In genomic region chr14:50103558-50103957, GRCh38 we compare ENCODE assay signal across 26 cellular contexts. TPM values are rescaled to one million over a fixed set of nuclear protein-coding genes. Genes with fewer than 3 reads are reported as not detected.
DNase-seq lines count a peak whose midpoint lies in the region; ATAC-seq, FAIRE-seq and TF ChIP-seq lines count a peak whose summit lies in the region.
"Had no signal": no experiment of that assay in that cellular context is flagged by ENCODE, and none has a peak within 500 bp of the region (broad histone marks: within the 10 kb centered on the region; RNA-seq: fewer than 3 reads in every experiment).

No MANE protein-coding gene starts in this region.

- H3K27me3 ChIP-seq in HepG2 (ENCODE audit: control insufficient read depth in 1 of 2, insufficient read depth in 2 of 2, low read length in 2 of 2), result no peaks in the 10 kb centered on the region
- H3K27me3 ChIP-seq: gastrocnemius medialis, neutrophil, Peyer's patch, upper lobe of right lung had no signal

- WGBS in HepG2 (ENCODE audit: low lambda C conversion rate), result 91% methylated on average over 6 of the region's 6 CpGs

- no peak for ATAC-seq in activated T-cell treated with anti-CD3 and anti-CD28 coated beads, Interleukin-2, amount 50 U/mL, for 72 hours (replicated peaks in 1 of 2)
- ATAC-seq in activated CD8-positive, alpha-beta T cell treated with anti-CD3 and anti-CD28 coated beads, Interleukin-2, amount 10 ng/mL, durations not matched to agents 7 days and 5 days, result no peak
- ATAC-seq in stimulated activated naive B cell treated with anti-CD40 and anti-IgM and Interleukin-4, amounts not matched to agents 10 μg/mL and 1 μg/mL and 100 μg/mL, for 72 hours (replicated peaks), result no peak
- no peak for ATAC-seq in HepG2
- ATAC-seq: gastrocnemius medialis, GM23338, left colon, SK-N-SH treated with all-trans-retinoic acid at 6 μM for 48 hours, upper lobe of right lung had no signal

- H3K27me3 Mint-ChIP-seq in activated T-cell treated with anti-CD3 and anti-CD28 coated beads, Interleukin-2, amount 50 U/mL, for 72 hours (ENCODE audit: low read depth), result no peaks in the 10 kb centered on the region
- H3K27me3 Mint-ChIP-seq in activated CD8-positive, alpha-beta T cell treated with anti-CD3 and anti-CD28 coated beads, Interleukin-2, amount 10 ng/mL, durations not matched to agents 7 days and 5 days (ENCODE audit: low read depth), result no peaks in the 10 kb centered on the region
- H3K27me3 Mint-ChIP-seq in immature natural killer cell (ENCODE audit: low read depth in 3 of 3), result no peaks in the 10 kb centered on the region
- no peaks in the 10 kb centered on the region for H3K27me3 Mint-ChIP-seq in stimulated activated naive B cell treated with anti-CD40 and anti-IgM and Interleukin-4, amounts not matched to agents 10 μg/mL and 1 μg/mL and 100 μg/mL, for 72 hours
- H3K27me3 Mint-ChIP-seq: brain had no signal

- H3K4me2 ChIP-seq in HepG2 (ENCODE audit: low read depth, low read length), result no peak overlapping the region
- H3K4me2 ChIP-seq: GM23338 had no signal

- H3K4me3 Mint-ChIP-seq in activated T-cell treated with anti-CD3 and anti-CD28 coated beads, Interleukin-2, amount 50 U/mL, for 72 hours, result peak overlapping the region; percentile 66 to 82
- peak overlapping the region; percentile 76 for H3K4me3 Mint-ChIP-seq in activated CD8-positive, alpha-beta T cell treated with anti-CD3 and anti-CD28 coated beads, Interleukin-2, amount 10 ng/mL, durations not matched to agents 7 days and 5 days
- peak overlapping the region; percentile 40 to 82 (median 80) for H3K4me3 Mint-ChIP-seq in immature natural killer cell
- peak overlapping the region; percentile 17 to 57 for H3K4me3 Mint-ChIP-seq in stimulated activated naive B cell treated with anti-CD40 and anti-IgM and Interleukin-4, amounts not matched to agents 10 μg/mL and 1 μg/mL and 100 μg/mL, for 72 hours
- H3K4me3 Mint-ChIP-seq: brain, GM23338, mesothelial cell of epicardium had no signal

- FAIRE-seq in HepG2 (lab: Jason Lieb, UNC), result no peak

- peaks cover 0 to 6% of the 10 kb centered on the region in 2 experiments; a peak in 1 of 5 replicates for H3K36me3 ChIP-seq in HepG2 (replicated peaks in 1 of 2; ENCODE audit: control insufficient read depth in 1 of 2, insufficient read depth in 2 of 2, low read length in 2 of 2)
- H3K36me3 ChIP-seq: gastrocnemius medialis had no signal

- TF ChIP-seq POLR2A in HepG2 (IDR thresholded peaks at IDR 0.05; ENCODE audit: insufficient read depth in 1 of 2, low read depth in 2 of 2, low read length in 2 of 2), result no peak

- peaks cover 52% of the 10 kb centered on the region for H3K4me1 Mint-ChIP-seq in activated T-cell treated with anti-CD3 and anti-CD28 coated beads, Interleukin-2, amount 50 U/mL, for 72 hours (ENCODE audit: low read depth)
- peaks cover 52% of the 10 kb centered on the region for H3K4me1 Mint-ChIP-seq in activated CD8-positive, alpha-beta T cell treated with anti-CD3 and anti-CD28 coated beads, Interleukin-2, amount 10 ng/mL, durations not matched to agents 7 days and 5 days (ENCODE audit: low read depth)
- peaks cover 32 to 45% of the 10 kb centered on the region in 2 donors for H3K4me1 Mint-ChIP-seq in immature natural killer cell
- peaks cover 23 to 54% of the 10 kb centered on the region in 2 donors for H3K4me1 Mint-ChIP-seq in stimulated activated naive B cell treated with anti-CD40 and anti-IgM and Interleukin-4, amounts not matched to agents 10 μg/mL and 1 μg/mL and 100 μg/mL, for 72 hours
- H3K4me1 Mint-ChIP-seq: brain, mesothelial cell of epicardium had no signal

- no peak for TF ChIP-seq RAD21 in HepG2 (CRISPR knock-in tag; IDR thresholded peaks at IDR 0.05)

- H3K4me1 ChIP-seq in HepG2 (ENCODE audit: insufficient read depth, low read length), result peaks cover 25% of the 10 kb centered on the region
- H3K4me1 ChIP-seq: upper lobe of right lung had no signal

- BruUV-seq in HepG2 (replicated peaks; lab: Mats Ljungman, UMichigan), result no TSS peak

- in situ Hi-C loops in HepG2 (cut with HindIII; ENCODE audit: extremely low pct_ligation_motif_present, low pct_unique_long_range_greater_than_20kb), result no loop called here

- TF ChIP-seq EP300 in HepG2 (IDR thresholded peaks at IDR 0.05; ENCODE audit: low read depth in 2 of 2, low read length in 2 of 2), result no peak
- TF ChIP-seq EP300 in HepG2 (CRISPR knock-in tag; IDR thresholded peaks at IDR 0.05; ENCODE audit: borderline replicate concordance), result no peak

- no peak for TF ChIP-seq CTCF in HepG2 (CRISPR knock-in tag; IDR thresholded peaks at IDR 0.05)

- no peaks in the 10 kb centered on the region for H4K20me1 ChIP-seq in HepG2 (ENCODE audit: insufficient read depth, low read length)

- H2AFZ ChIP-seq in HepG2 (ENCODE audit: low read length), result no peak overlapping the region
- H2AFZ ChIP-seq: GM23338 had no signal

- POLR2A ChIA-PET in activated CD8-positive, alpha-beta T cell treated with anti-CD3 and anti-CD28 coated beads, Interleukin-2, amount 10 ng/mL, durations not matched to agents 7 days and 5 days (lab: Charles Lee), result interaction anchor here (0.8 to 5.1 kb wide), 10 partner anchors 12 to 251 kb away, joined by 3 to 31 read pairs (median 4); partner anchors contain the start of gene NEMF
- POLR2A ChIA-PET in HepG2 (lab: Yijun Ruan, JAX), result interaction anchor here (1.3 kb wide), 1 partner anchor 43 kb away, joined by 3 read pairs; no protein-coding TSS in a partner anchor

- DNase-seq in activated T-cell treated with anti-CD3 and anti-CD28 coated beads, Interleukin-2, amount 50 U/mL, for 72 hours, result no peak
- no peak for DNase-seq in activated T-cell treated with anti-CD3 and anti-CD28 coated beads, Interleukin-2, amount 50 U/mL, for 48 hours
- no peak for DNase-seq in activated CD8-positive, alpha-beta T cell treated with anti-CD3 and anti-CD28 coated beads, Interleukin-2, amount 10 ng/mL, durations not matched to agents 7 days and 5 days
- DNase-seq in immature natural killer cell (no peak), SHP77 treated with DMSO at 0.1 percent for 48 hours (lab: John Stamatoyannopoulos, UW) (no peak), HepG2 (ENCODE audit: low spot score) (no peak), 8988T (no peak)
- no peak for DNase-seq in stimulated activated naive B cell treated with anti-CD40 and anti-IgM and Interleukin-4, amounts not matched to agents 10 μg/mL and 1 μg/mL and 100 μg/mL, for 72 hours
- DNase-seq: activated CD4-positive, alpha-beta T cell treated with anti-CD3 and anti-CD28 coated beads, Interleukin-2, amount 50 U/mL, for 48 hours; activated gamma-delta T cell; dermis blood vessel endothelial cell; gastrocnemius medialis; left colon; NCI-H1436; NCI-H2171 treated with DMSO at 0.1 percent for 48 hours; NCI-H774; Peyer's patch; stimulated activated CD4-positive, alpha-beta T cell treated with anti-CD3 and anti-CD28 coated beads, Interleukin-15, amount 100 ng/mL, for 24 hours; stimulated activated naive CD4-positive, alpha-beta T cell; upper lobe of right lung had no signal

- peak overlapping the region; percentile 95 for H3K27ac Mint-ChIP-seq in activated T-cell treated with anti-CD3 and anti-CD28 coated beads, Interleukin-2, amount 50 U/mL, for 72 hours
- peak overlapping the region; percentile 84 for H3K27ac Mint-ChIP-seq in activated CD8-positive, alpha-beta T cell treated with anti-CD3 and anti-CD28 coated beads, Interleukin-2, amount 10 ng/mL, durations not matched to agents 7 days and 5 days
- H3K27ac Mint-ChIP-seq in immature natural killer cell, result peak overlapping the region; percentile 86 to 94 (median 90)
- peak overlapping the region; percentile 62 for H3K27ac Mint-ChIP-seq in stimulated activated naive B cell treated with anti-CD40 and anti-IgM and Interleukin-4, amounts not matched to agents 10 μg/mL and 1 μg/mL and 100 μg/mL, for 72 hours
- H3K27ac Mint-ChIP-seq: brain, GM23338, mesothelial cell of epicardium had no signal

- intact Hi-C loops in HepG2 (cut with micrococcal nuclease; ENCODE audit: unreplicated experiment), result loop anchor here (10.0 kb wide), 1 partner anchor 59 kb away; no protein-coding TSS in a partner anchor

- no peak overlapping the region for H3K4me3 ChIP-seq in HepG2 (replicated peaks in 1 of 3; ENCODE audit: insufficient read depth in 1 of 3, low read depth in 2 of 3, low read length in 3 of 3)
- H3K4me3 ChIP-seq: gastrocnemius medialis, GM23338, Peyer's patch, upper lobe of right lung had no signal

- no peaks in the 10 kb centered on the region for H3K9me3 Mint-ChIP-seq in activated T-cell treated with anti-CD3 and anti-CD28 coated beads, Interleukin-2, amount 50 U/mL, for 72 hours
- no peaks in the 10 kb centered on the region for H3K9me3 Mint-ChIP-seq in activated CD8-positive, alpha-beta T cell treated with anti-CD3 and anti-CD28 coated beads, Interleukin-2, amount 10 ng/mL, durations not matched to agents 7 days and 5 days (ENCODE audit: insufficient read depth)
- no peaks in the 10 kb centered on the region for H3K9me3 Mint-ChIP-seq in immature natural killer cell
- H3K9me3 Mint-ChIP-seq in stimulated activated naive B cell treated with anti-CD40 and anti-IgM and Interleukin-4, amounts not matched to agents 10 μg/mL and 1 μg/mL and 100 μg/mL, for 72 hours, result no peaks in the 10 kb centered on the region
- H3K9me3 Mint-ChIP-seq: brain, GM23338, mesothelial cell of epicardium had no signal

- H3K79me2 ChIP-seq in HepG2 (ENCODE audit: insufficient read depth, low read length), result no peaks in the 10 kb centered on the region

- H3K9me3 ChIP-seq in HepG2 (ENCODE audit: low read length), result no peaks in the 10 kb centered on the region
- H3K9me3 ChIP-seq: gastrocnemius medialis, neutrophil, Peyer's patch, upper lobe of right lung had no signal

- CTCF ChIA-PET in activated CD8-positive, alpha-beta T cell treated with anti-CD3 and anti-CD28 coated beads, Interleukin-2, amount 10 ng/mL, durations not matched to agents 7 days and 5 days (lab: Charles Lee), result interaction anchor here (1.1 to 10.8 kb wide), 17 partner anchors 7 to 251 kb away, joined by 3 to 181 read pairs (median 15); partner anchors contain the start of gene NEMF
- CTCF ChIA-PET in HepG2 (lab: Yijun Ruan, JAX; ENCODE audit: low intra/inter-chr PET ratio, low total read pairs), result interaction anchor here (1.3 to 2.7 kb wide), 3 partner anchors 100 to 238 kb away, joined by 3 to 29 read pairs (median 13); no protein-coding TSS in a partner anchor

- H3K27ac ChIP-seq in HepG2 (ENCODE audit: extremely low read length, insufficient read depth, low read length), result no peak overlapping the region
- H3K27ac ChIP-seq: epithelial cell of prostate, neutrophil, upper lobe of right lung had no signal

- H3K36me3 Mint-ChIP-seq in activated T-cell treated with anti-CD3 and anti-CD28 coated beads, Interleukin-2, amount 50 U/mL, for 72 hours (ENCODE audit: insufficient read depth in 2 of 2), result peaks cover 2 to 7% of the 10 kb centered on the region in 2 donors
- peaks cover 39% of the 10 kb centered on the region for H3K36me3 Mint-ChIP-seq in activated CD8-positive, alpha-beta T cell treated with anti-CD3 and anti-CD28 coated beads, Interleukin-2, amount 10 ng/mL, durations not matched to agents 7 days and 5 days (ENCODE audit: low read depth)
- peaks cover 0 to 8% (median 5%) of the 10 kb centered on the region in 3 donors for H3K36me3 Mint-ChIP-seq in immature natural killer cell
- peaks cover 18 to 30% of the 10 kb centered on the region in 2 donors for H3K36me3 Mint-ChIP-seq in stimulated activated naive B cell treated with anti-CD40 and anti-IgM and Interleukin-4, amounts not matched to agents 10 μg/mL and 1 μg/mL and 100 μg/mL, for 72 hours

- H3K9ac ChIP-seq in HepG2 (ENCODE audit: insufficient read depth, low read depth, low read length), result no peak overlapping the region

RNA-seq across cellular contexts. Expression of gene VCPKMT, which starts 12.8 kb away (rescaled TPM):
- 10 to 100 TPM; 11.3 to 13.8 TPM for total RNA-seq in activated T-cell treated with anti-CD3 and anti-CD28 coated beads, Interleukin-2, amount 50 U/mL, for 72 hours
- 10 to 100 TPM; 12.4 to 13.0 TPM for total RNA-seq in activated CD8-positive, alpha-beta T cell treated with anti-CD3 and anti-CD28 coated beads, Interleukin-2, amount 10 ng/mL, durations not matched to agents 7 days and 5 days
- polyA plus RNA-seq in immature natural killer cell (10 to 100 TPM in 2 of 3 donors, 1 to 10 TPM in 1; 7.8 to 19.2 (median 14.4) TPM), HepG2 (2011; rRNA removed) (3.1 and 3.9 TPM in 2 replicates)
- total RNA-seq in HepG2 (2016; rRNA removed; fragmentation: Illumina TruSeq; extraction: Trizol), result 5.4 and 5.5 TPM in 2 replicates
- 0.62 and 0.71 TPM in 2 replicates for total RNA-seq in HepG2 (2016; cell fraction: cytosol; rRNA removed; fragmentation: Illumina TruSeq; extraction: Trizol; ENCODE audit: low read depth)
- total RNA-seq in HepG2 (2016; cell fraction: insoluble cytoplasmic fraction; rRNA removed; fragmentation: Illumina TruSeq; extraction: Trizol), result 5.0 and 6.6 TPM in 2 replicates
- total RNA-seq in HepG2 (2016; cell fraction: membrane; rRNA removed; fragmentation: Illumina TruSeq; extraction: Trizol), result 2.2 and 2.7 TPM in 2 replicates
- 9.6 and 10.7 TPM in 2 replicates for total RNA-seq in HepG2 (2016; cell fraction: nucleus; rRNA removed; fragmentation: Illumina TruSeq; extraction: Trizol)
- polyA plus RNA-seq in HepG2 (2011; cell fraction: cytosol; rRNA removed), result 1.9 TPM in 2 replicates
- polyA plus RNA-seq in HepG2 (2011; cell fraction: nucleus; rRNA removed), result 6.1 and 6.5 TPM in 2 replicates
- 4.0 and 4.1 TPM in 2 replicates for polyA plus RNA-seq in HepG2 (2012)
- 0.77 and 0.96 TPM in 2 replicates for polyA plus RNA-seq in HepG2 (2016; cell fraction: cytosol; fragmentation: Illumina TruSeq; extraction: Trizol; ENCODE audit: low read depth)
- polyA plus RNA-seq in HepG2 (2016; cell fraction: insoluble cytoplasmic fraction; fragmentation: Illumina TruSeq; extraction: Trizol; ENCODE audit: low read depth), result 4.7 TPM in 2 replicates
- polyA plus RNA-seq in HepG2 (2016; cell fraction: membrane; fragmentation: Illumina TruSeq; extraction: Trizol; ENCODE audit: low read depth), result 1.5 and 2.0 TPM in 2 replicates
- 22.3 and 22.4 TPM in 2 replicates for polyA plus RNA-seq in HepG2 (2016; cell fraction: nucleus; fragmentation: Illumina TruSeq; extraction: Trizol; ENCODE audit: insufficient read depth, low read depth)
- polyA minus RNA-seq in HepG2 (2011; rRNA and poly(A)+ RNA removed; ENCODE audit: low replicate concordance), result 3.5 and 7.9 TPM in 2 replicates
- polyA minus RNA-seq in HepG2 (2011; cell fraction: cytosol; rRNA and poly(A)+ RNA removed), result 1.2 and 1.5 TPM in 2 replicates
- 9.2 and 12.5 TPM in 2 replicates for polyA minus RNA-seq in HepG2 (2011; cell fraction: nucleus; rRNA and poly(A)+ RNA removed)
